30 cellular contexts compared by ENCODE assay signal in genomic region chr4:80150387-80151173, GRCh38.
"Had no signal": no experiment of that assay in that cellular context is flagged by ENCODE, and none has a peak within 500 bp of the region (broad histone marks: within the 10 kb centered on the region; RNA-seq: fewer than 3 reads in every experiment).

No MANE protein-coding gene starts in this region.

- H3K36me3 ChIP-seq: ascending aorta, cardiac muscle cell had no signal

- DNase-seq: activated B cell treated with CpG ODN at 0.5 μM for 24 hours; activated CD4-positive, alpha-beta memory T cell treated with anti-CD3 and anti-CD28 coated beads for 36 hours; activated CD4-positive, alpha-beta T cell treated with anti-CD3 and anti-CD28 coated beads for 4 hours; activated CD4-positive, alpha-beta T cell treated with anti-CD3 and anti-CD28 coated beads, Interleukin-2, amount 10 ng/mL, durations not matched to agents 24 days and 14 days; activated CD4-positive, alpha-beta T cell treated with anti-CD3 and anti-CD28 coated beads, Interleukin-2, amount 50 U/mL, for 1 hour; activated CD4-positive, alpha-beta T cell treated with anti-CD3 and anti-CD28 coated beads, Interleukin-2, amount 50 U/mL, for 4 hours; activated CD4-positive, CD25-positive, alpha-beta regulatory T cell treated with anti-CD3 and anti-CD28 coated beads, Interleukin-2, amount 50 U/mL, for 72 hours; activated CD8-positive, alpha-beta memory T cell treated with anti-CD3 and anti-CD28 coated beads, Interleukin-2, amount 50 U/mL, for 4 hours; activated CD8-positive, alpha-beta T cell treated with anti-CD3 and anti-CD28 coated beads for 36 hours; activated effector memory CD4-positive, alpha-beta T cell treated with anti-CD3 and anti-CD28 coated beads, Interleukin-2, amount 50 U/mL, for 16 hours; activated naive CD4-positive, alpha-beta T cell treated with anti-CD3 and anti-CD28 coated beads, Interleukin-2, amount 10 ng/mL, durations not matched to agents 7 days and 5 days; activated naive CD4-positive, alpha-beta T cell treated with Interleukin-2 at 50 U/mL for 16 hours; activated naive CD8-positive, alpha-beta T cell treated with anti-CD3 and anti-CD28 coated beads, Interleukin-2, amount 10 ng/mL, durations not matched to agents 7 days and 5 days; activated naive CD8-positive, alpha-beta T cell treated with anti-CD3 and anti-CD28 coated beads, Interleukin-2, amount 50 U/mL, for 24 hours; activated T-cell treated with anti-CD3 and anti-CD28 coated beads for 4 hours; activated T-cell treated with anti-CD3 and anti-CD28 coated beads, Interleukin-2, amount 50 U/mL, for 1 hour; activated T-cell treated with anti-CD3 and anti-CD28 coated beads, Interleukin-2, amount 50 U/mL, for 4 hours; activated T-cell treated with anti-CD3 and anti-CD28 coated beads, Interleukin-2, amount 50 U/mL, for 72 hours; amygdala; anterior cingulate cortex; caudate nucleus; cerebellar nuclear complex; T-helper 2 cell; T-helper 9 cell had no signal

- FAIRE-seq: bronchial epithelial cell, TTC549 had no signal

- H3K4me1 ChIP-seq: ascending aorta had no signal

- H3K4me3 ChIP-seq: ascending aorta, cardiac muscle cell had no signal

- ATAC-seq: activated CD8-positive, alpha-beta T cell treated with anti-CD3 and anti-CD28 coated beads for 36 hours; activated naive CD8-positive, alpha-beta T cell treated with anti-CD3 and anti-CD28 coated beads, Interleukin-2, amount 50 U/mL, for 24 hours; activated T-cell treated with anti-CD3 and anti-CD28 coated beads, Interleukin-2, amount 50 U/mL, for 4 hours; activated T-cell treated with anti-CD3 and anti-CD28 coated beads, Interleukin-2, amount 50 U/mL, for 72 hours; activated T-helper 17 cell treated with anti-CD3 and anti-CD28 coated beads, Interleukin-2, amount 50 U/mL, for 72 hours had no signal

- H3K27ac ChIP-seq: ascending aorta, cardiac muscle cell, VCaP had no signal

- H3K27me3 ChIP-seq: ascending aorta, cardiac muscle cell had no signal

- H3K9me3 ChIP-seq: ascending aorta had no signal
